In genomic region chr18:58213445-58213844, GRCh38 we compare ENCODE assay signal across 8 cellular contexts.
A peak's percentile ranks its signal among the peaks of the same experiment; 100 is the strongest.
DNase-seq lines count a peak whose midpoint lies in the region; ATAC-seq, FAIRE-seq and TF ChIP-seq lines count a peak whose summit lies in the region.
"Had no signal": no experiment of that assay in that cellular context is flagged by ENCODE, and none has a peak within 500 bp of the region (broad histone marks: within the 10 kb centered on the region; RNA-seq: fewer than 3 reads in every experiment).

No MANE protein-coding gene starts in this region.

- no peaks in the 10 kb centered on the region for H4K20me1 ChIP-seq in SK-N-SH (ENCODE audit: insufficient read depth)

- H3K27me3 ChIP-seq in SK-N-SH (ENCODE audit: insufficient read depth) (no peaks in the 10 kb centered on the region), esophagus muscularis mucosa (no peaks in the 10 kb centered on the region)

- no peak overlapping the region for H2AFZ ChIP-seq in SK-N-SH (ENCODE audit: low read depth)

- H3K79me2 ChIP-seq in SK-N-SH (ENCODE audit: insufficient read depth) = no peaks in the 10 kb centered on the region

- TF ChIP-seq CTCF in SK-N-SH (IDR thresholded peaks at IDR 0.05) (no peak), esophagus muscularis mucosa (IDR thresholded peaks at IDR 0.05) (no peak)

- H3F3A ChIP-seq in SK-N-SH (replicated peaks; ENCODE audit: insufficient read depth) = peaks cover 20% of the 10 kb centered on the region

- H3K4me1 ChIP-seq in SK-N-SH (ENCODE audit: control insufficient read depth in 1 of 2, insufficient read depth in 2 of 2, low read depth in 1 of 2, low read length in 1 of 2) (peaks cover 0 to 27% of the 10 kb centered on the region in 2 experiments; a peak in 3 of 4 replicates), esophagus muscularis mucosa (peaks cover 5 to 23% (median 12%) of the 10 kb centered on the region in 4 donors)

- TF ChIP-seq RAD21 in SK-N-SH (IDR thresholded peaks at IDR 0.05; ENCODE audit: low read length) = no peak

- CTCF ChIA-PET in SK-N-SH (lab: Yijun Ruan, JAX) = interaction anchor here (1.1 kb wide), 1 partner anchor 9 kb away, joined by 3 read pairs; no protein-coding TSS in a partner anchor

- no peak overlapping the region; the same call in 1 of the 2 replicates for H3K4me2 ChIP-seq in SK-N-SH

- DNase-seq in GM12892 (ENCODE audit: insufficient read length) = no peak
- DNase-seq in SK-N-SH = no peak
- DNase-seq in esophagus muscularis mucosa (ENCODE audit: extremely low spot score) = peak; percentile 34
- DNase-seq in stimulated activated naive CD8-positive, alpha-beta T cell treated with anti-CD3 and anti-CD28 coated beads, Interleukin-15, Interleukin-2, amounts not matched to agents 100 U/mL and 50 U/mL, for 24 hours = no peak
- DNase-seq in cardiac septum (ENCODE audit: low spot score) = no peak
- DNase-seq in stimulated activated CD4-positive, alpha-beta T cell treated with anti-CD3 and anti-CD28 coated beads, Interleukin-15, amount 100 ng/mL, for 24 hours = no peak

- peak overlapping the region; percentile 33; the same call in 1 of the 2 replicates for H3K9ac ChIP-seq in SK-N-SH

- peak; percentile 43 for ATAC-seq in stimulated activated naive CD8-positive, alpha-beta T cell treated with anti-CD3 and anti-CD28 coated beads, Interleukin-15, Interleukin-2, amounts not matched to agents 100 U/mL and 50 U/mL, for 24 hours
- ATAC-seq in GM19351 (IDR thresholded peaks at IDR 0.05; ENCODE audit: unreplicated experiment) = no peak
- ATAC-seq: Right ventricle myocardium inferior had no signal

- H3K36me3 ChIP-seq in SK-N-SH (replicated peaks in 1 of 2; ENCODE audit: control insufficient read depth in 1 of 2, insufficient read depth in 2 of 2, low read length in 1 of 2) = no peaks in the 10 kb centered on the region
- H3K36me3 ChIP-seq in esophagus muscularis mucosa = no peaks in the 10 kb centered on the region

- H3K9me3 ChIP-seq in SK-N-SH (no peaks in the 10 kb centered on the region), esophagus muscularis mucosa (no peaks in the 10 kb centered on the region)

- H3K9me2 ChIP-seq in SK-N-SH = no peaks in the 10 kb centered on the region

- FAIRE-seq in GM12892 (lab: Jason Lieb, UNC) = peak; percentile 38

- H3K27ac ChIP-seq in SK-N-SH (ENCODE audit: low read depth in 2 of 2, low read length in 1 of 2) (peak overlapping the region in 1 of 2 experiments; percentile 83; a peak in 2 of 4 replicates), esophagus muscularis mucosa (replicated peaks in 1 of 4) (no peak overlapping the region)

- H3K4me3 ChIP-seq in SK-N-SH (ENCODE audit: low read depth in 2 of 2, low read length in 1 of 2) (no peak overlapping the region; a peak in 1 of 4 replicates), esophagus muscularis mucosa (no peak overlapping the region)

- TF ChIP-seq POLR2A in GM12892 (IDR thresholded peaks at IDR 0.05; ENCODE audit: low read depth, low read length) = no peak
- no peak for TF ChIP-seq POLR2A in esophagus muscularis mucosa (IDR thresholded peaks at IDR 0.05; ENCODE audit: low read depth)

- WGBS in SK-N-SH (ENCODE audit: low lambda C conversion rate) = 89% methylated on average over 2 of the region's 2 CpGs
- 84% methylated on average over 2 of the region's 2 CpGs for WGBS in esophagus muscularis mucosa

- intact Hi-C loops in esophagus muscularis mucosa (cut with DNase I) (no loop called here), cardiac septum (cut with DNase I) (no loop called here)

- peak in 1 of 2 experiments; percentile 64; a peak in 1 of 4 replicates for TF ChIP-seq EP300 in SK-N-SH (IDR thresholded peaks at IDR 0.05; ENCODE audit: borderline replicate concordance in 1 of 2, low read depth in 1 of 2, low read length in 1 of 2)
- no peak for TF ChIP-seq EP300 in esophagus muscularis mucosa (IDR thresholded peaks at IDR 0.05)

- POLR2A ChIA-PET in SK-N-SH (lab: Yijun Ruan, JAX) = no interaction called here

TF ChIP-seq in SK-N-SH, 30 proteins besides CTCF, POLR2A, EP300 and RAD21 (continues in another document):
- TF ChIP-seq FOSL2 (IDR thresholded peaks at IDR 0.05; ENCODE audit: borderline replicate concordance, low read depth) = peak; percentile 58; the same call in 1 of the 2 replicates
- TF ChIP-seq RCOR1 (IDR thresholded peaks at IDR 0.05; ENCODE audit: low read length) = no peak
- no peak for TF ChIP-seq ZBTB33 (IDR thresholded peaks at IDR 0.05; ENCODE audit: borderline replicate concordance, low read depth)
- no peak for TF ChIP-seq NRF1 (IDR thresholded peaks at IDR 0.05; ENCODE audit: low read depth, low read length)
- TF ChIP-seq RFX5 (IDR thresholded peaks at IDR 0.05; ENCODE audit: low read length) = no peak
- no peak for TF ChIP-seq EZH2phosphoT487 (IDR thresholded peaks at IDR 0.05; ENCODE audit: borderline replicate concordance, low read depth)
- TF ChIP-seq TEAD4 (IDR thresholded peaks at IDR 0.05; ENCODE audit: borderline replicate concordance, insufficient read depth) = no peak
- no peak for TF ChIP-seq TAF1 (IDR thresholded peaks at IDR 0.05; ENCODE audit: borderline replicate concordance, low read depth, low read length)
- peak; percentile 38; the same call in 1 of the 2 replicates for TF ChIP-seq ELF1 (IDR thresholded peaks at IDR 0.05)
- no peak for TF ChIP-seq FOXJ3 (CRISPR knock-in tag; IDR thresholded peaks at IDR 0.05)
- TF ChIP-seq SIN3A (IDR thresholded peaks at IDR 0.05; ENCODE audit: borderline replicate concordance, low read depth, low read length) = no peak
- TF ChIP-seq IRF3 (IDR thresholded peaks at IDR 0.05; ENCODE audit: low read depth, low read length) = no peak
- peak; percentile 57 for TF ChIP-seq TCF12 (IDR thresholded peaks at IDR 0.05)
- TF ChIP-seq FOXM1 (IDR thresholded peaks at IDR 0.05; ENCODE audit: low read depth) = no peak
- TF ChIP-seq NFIC (IDR thresholded peaks at IDR 0.05; ENCODE audit: borderline replicate concordance) = peak; percentile 30; the same call in 1 of the 2 replicates
- no peak for TF ChIP-seq GATA2 (CRISPR knock-in tag; IDR thresholded peaks at IDR 0.05)
- TF ChIP-seq, protein P1, sequence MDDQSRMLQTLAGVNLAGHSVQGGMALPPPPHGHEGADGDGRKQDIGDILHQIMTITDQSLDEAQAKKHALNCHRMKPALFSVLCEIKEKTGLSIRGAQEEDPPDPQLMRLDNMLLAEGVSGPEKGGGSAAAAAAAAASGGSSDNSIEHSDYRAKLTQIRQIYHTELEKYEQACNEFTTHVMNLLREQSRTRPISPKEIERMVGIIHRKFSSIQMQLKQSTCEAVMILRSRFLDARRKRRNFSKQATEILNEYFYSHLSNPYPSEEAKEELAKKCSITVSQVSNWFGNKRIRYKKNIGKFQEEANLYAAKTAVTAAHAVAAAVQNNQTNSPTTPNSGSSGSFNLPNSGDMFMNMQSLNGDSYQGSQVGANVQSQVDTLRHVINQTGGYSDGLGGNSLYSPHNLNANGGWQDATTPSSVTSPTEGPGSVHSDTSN (IDR thresholded peaks at IDR 0.05) = peak; percentile 52; the same call in 1 of the 2 replicates
- TF ChIP-seq, protein P2, sequence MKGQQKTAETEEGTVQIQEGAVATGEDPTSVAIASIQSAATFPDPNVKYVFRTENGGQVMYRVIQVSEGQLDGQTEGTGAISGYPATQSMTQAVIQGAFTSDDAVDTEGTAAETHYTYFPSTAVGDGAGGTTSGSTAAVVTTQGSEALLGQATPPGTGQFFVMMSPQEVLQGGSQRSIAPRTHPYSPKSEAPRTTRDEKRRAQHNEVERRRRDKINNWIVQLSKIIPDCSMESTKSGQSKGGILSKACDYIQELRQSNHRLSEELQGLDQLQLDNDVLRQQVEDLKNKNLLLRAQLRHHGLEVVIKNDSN (IDR thresholded peaks at IDR 0.05; ENCODE audit: borderline replicate concordance, low read depth) = no peak
- TF ChIP-seq GABPA (IDR thresholded peaks at IDR 0.05; ENCODE audit: low read depth) = no peak
- TF ChIP-seq, protein P3, sequence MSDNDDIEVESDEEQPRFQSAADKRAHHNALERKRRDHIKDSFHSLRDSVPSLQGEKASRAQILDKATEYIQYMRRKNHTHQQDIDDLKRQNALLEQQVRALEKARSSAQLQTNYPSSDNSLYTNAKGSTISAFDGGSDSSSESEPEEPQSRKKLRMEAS (IDR thresholded peaks at IDR 0.05; ENCODE audit: low read depth) = no peak
- TF ChIP-seq JUND (IDR thresholded peaks at IDR 0.05) = peak; percentile 37; the same call in 1 of the 2 replicates
- TF ChIP-seq CHD2 (IDR thresholded peaks at IDR 0.05; ENCODE audit: low read length, partially characterized antibody) = no peak
- no peak for TF ChIP-seq MEF2A (IDR thresholded peaks at IDR 0.05; ENCODE audit: borderline replicate concordance, low read depth)
